ENCODE assay signal across 1 cellular context in the genomic region with DNA sequence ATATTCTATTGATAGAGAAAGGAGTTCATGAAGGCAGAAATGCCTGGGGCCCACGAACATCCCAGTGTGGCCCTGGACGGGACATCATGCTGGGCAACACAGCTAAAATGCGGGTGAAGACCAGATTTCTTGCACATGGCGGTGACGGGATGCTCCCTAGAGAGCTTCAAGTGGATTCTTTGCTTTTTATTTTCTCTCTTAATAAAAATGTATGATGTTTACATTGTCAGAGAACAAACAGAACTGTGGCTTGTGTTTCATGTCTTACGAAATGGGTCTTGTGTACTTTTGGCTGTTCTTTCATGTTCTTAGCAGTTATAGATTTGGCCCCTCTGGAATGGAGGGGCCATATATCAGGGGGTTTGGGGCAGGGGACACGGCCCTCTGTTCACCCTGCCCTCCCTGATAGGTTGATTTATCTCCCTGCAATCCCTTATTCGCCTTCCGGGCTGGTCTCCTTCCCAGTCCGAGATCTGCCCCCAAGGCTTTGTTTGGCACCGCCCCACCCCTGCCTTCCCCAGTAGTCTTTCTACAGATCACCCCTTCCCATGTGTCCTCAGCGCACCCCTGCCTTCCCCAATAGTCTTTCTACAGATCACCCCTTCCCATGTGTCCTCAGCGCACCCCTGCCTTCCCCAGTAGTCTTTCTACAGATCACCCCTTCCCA.
A peak's percentile ranks its signal among the peaks of the same experiment; 100 is the strongest.
TF ChIP-seq lines count a peak whose summit lies in the region.

No MANE protein-coding gene starts in this region.

TF ChIP-seq in HepG2, 621 proteins besides CTCF, POLR2A, EP300 and RAD21 (continued from another document and continues in another):
- TF ChIP-seq DR1 (CRISPR knock-in tag; IDR thresholded peaks at IDR 0.05), result no peak
- TF ChIP-seq ZBTB3 (CRISPR knock-in tag; IDR thresholded peaks at IDR 0.05; ENCODE audit: borderline replicate concordance, low read depth), result no peak
- no peak for TF ChIP-seq SP4 (CRISPR knock-in tag; IDR thresholded peaks at IDR 0.05)
- TF ChIP-seq ASH2L (IDR thresholded peaks at IDR 0.05; ENCODE audit: insufficient read length, low read depth, low read length), result no peak
- TF ChIP-seq, protein P1, sequence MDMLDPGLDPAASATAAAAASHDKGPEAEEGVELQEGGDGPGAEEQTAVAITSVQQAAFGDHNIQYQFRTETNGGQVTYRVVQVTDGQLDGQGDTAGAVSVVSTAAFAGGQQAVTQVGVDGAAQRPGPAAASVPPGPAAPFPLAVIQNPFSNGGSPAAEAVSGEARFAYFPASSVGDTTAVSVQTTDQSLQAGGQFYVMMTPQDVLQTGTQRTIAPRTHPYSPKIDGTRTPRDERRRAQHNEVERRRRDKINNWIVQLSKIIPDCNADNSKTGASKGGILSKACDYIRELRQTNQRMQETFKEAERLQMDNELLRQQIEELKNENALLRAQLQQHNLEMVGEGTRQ (IDR thresholded peaks at IDR 0.05; ENCODE audit: low read depth, low read length), result no peak
- TF ChIP-seq, protein P1 (CRISPR knock-in tag; IDR thresholded peaks at IDR 0.05; ENCODE audit: borderline replicate concordance), result no peak
- no peak for TF ChIP-seq ZC3H13 (CRISPR knock-in tag; IDR thresholded peaks at IDR 0.05)
- TF ChIP-seq, protein P2, sequence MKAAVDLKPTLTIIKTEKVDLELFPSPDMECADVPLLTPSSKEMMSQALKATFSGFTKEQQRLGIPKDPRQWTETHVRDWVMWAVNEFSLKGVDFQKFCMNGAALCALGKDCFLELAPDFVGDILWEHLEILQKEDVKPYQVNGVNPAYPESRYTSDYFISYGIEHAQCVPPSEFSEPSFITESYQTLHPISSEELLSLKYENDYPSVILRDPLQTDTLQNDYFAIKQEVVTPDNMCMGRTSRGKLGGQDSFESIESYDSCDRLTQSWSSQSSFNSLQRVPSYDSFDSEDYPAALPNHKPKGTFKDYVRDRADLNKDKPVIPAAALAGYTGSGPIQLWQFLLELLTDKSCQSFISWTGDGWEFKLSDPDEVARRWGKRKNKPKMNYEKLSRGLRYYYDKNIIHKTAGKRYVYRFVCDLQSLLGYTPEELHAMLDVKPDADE (CRISPR knock-in tag; IDR thresholded peaks at IDR 0.05), result no peak
- TF ChIP-seq FOXP1 (IDR thresholded peaks at IDR 0.05), result no peak
- TF ChIP-seq FOXP1 (CRISPR knock-in tag; IDR thresholded peaks at IDR 0.05), result peak; percentile 68; the same call in 1 of the 2 replicates
- peak; percentile 47; the same call in 1 of the 2 replicates for TF ChIP-seq RARA (CRISPR knock-in tag; IDR thresholded peaks at IDR 0.05)
- peak; percentile 44; the same call in 1 of the 2 replicates for TF ChIP-seq SAP130 (CRISPR knock-in tag; IDR thresholded peaks at IDR 0.05; ENCODE audit: low read depth)
- TF ChIP-seq BATF2 (CRISPR knock-in tag; IDR thresholded peaks at IDR 0.05), result no peak
- TF ChIP-seq ZNF644 (CRISPR knock-in tag; IDR thresholded peaks at IDR 0.05; ENCODE audit: low read depth), result no peak
- no peak for TF ChIP-seq SOX13 (IDR thresholded peaks at IDR 0.05)
- peak in 1 of 2 experiments; percentile 65; a peak in 1 of 4 replicates for TF ChIP-seq SOX13 (CRISPR knock-in tag; conservative IDR thresholded peaks at IDR 0.05 in 1 of 2, IDR thresholded peaks at IDR 0.05 in 1 of 2)
- no peak for TF ChIP-seq ZNF407 (CRISPR knock-in tag; IDR thresholded peaks at IDR 0.05; ENCODE audit: not compliant biosample characterization)
- TF ChIP-seq PTBP1 (IDR thresholded peaks at IDR 0.05; ENCODE audit: low read depth, low read length, poor library complexity, severe bottlenecking), result no peak
- TF ChIP-seq, protein P3, sequence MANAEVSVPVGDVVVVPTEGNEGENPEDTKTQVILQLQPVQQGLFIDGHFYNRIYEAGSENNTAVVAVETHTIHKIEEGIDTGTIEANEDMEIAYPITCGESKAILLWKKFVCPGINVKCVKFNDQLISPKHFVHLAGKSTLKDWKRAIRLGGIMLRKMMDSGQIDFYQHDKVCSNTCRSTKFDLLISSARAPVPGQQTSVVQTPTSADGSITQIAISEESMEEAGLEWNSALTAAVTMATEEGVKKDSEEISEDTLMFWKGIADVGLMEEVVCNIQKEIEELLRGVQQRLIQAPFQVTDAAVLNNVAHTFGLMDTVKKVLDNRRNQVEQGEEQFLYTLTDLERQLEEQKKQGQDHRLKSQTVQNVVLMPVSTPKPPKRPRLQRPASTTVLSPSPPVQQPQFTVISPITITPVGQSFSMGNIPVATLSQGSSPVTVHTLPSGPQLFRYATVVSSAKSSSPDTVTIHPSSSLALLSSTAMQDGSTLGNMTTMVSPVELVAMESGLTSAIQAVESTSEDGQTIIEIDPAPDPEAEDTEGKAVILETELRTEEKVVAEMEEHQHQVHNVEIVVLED (CRISPR knock-in tag; IDR thresholded peaks at IDR 0.05; ENCODE audit: borderline replicate concordance), result no peak
- no peak for TF ChIP-seq ZNF350 (CRISPR knock-in tag; IDR thresholded peaks at IDR 0.05; ENCODE audit: borderline replicate concordance, low read depth)
- TF ChIP-seq, protein P4, sequence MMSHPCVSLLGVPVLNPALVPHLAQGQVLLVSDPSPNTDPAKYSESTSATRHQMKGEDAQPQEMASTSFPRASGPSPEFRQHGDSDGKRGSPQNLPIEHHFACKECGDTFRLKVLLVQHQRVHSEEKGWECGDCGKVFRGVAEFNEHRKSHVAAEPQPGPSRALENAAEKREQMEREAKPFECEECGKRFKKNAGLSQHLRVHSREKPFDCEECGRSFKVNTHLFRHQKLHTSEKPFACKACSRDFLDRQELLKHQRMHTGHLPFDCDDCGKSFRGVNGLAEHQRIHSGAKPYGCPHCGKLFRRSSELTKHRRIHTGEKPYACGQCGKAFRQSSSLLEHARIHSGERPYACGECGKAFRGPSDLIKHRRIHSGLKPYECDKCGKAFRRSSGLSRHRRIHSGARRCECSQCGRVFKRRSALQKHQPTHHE (CRISPR knock-in tag; IDR thresholded peaks at IDR 0.05; ENCODE audit: borderline replicate concordance), result no peak
- no peak for TF ChIP-seq KLF12 (CRISPR knock-in tag; IDR thresholded peaks at IDR 0.05; ENCODE audit: borderline replicate concordance)
- no peak for TF ChIP-seq ZNF724P (CRISPR knock-in tag; IDR thresholded peaks at IDR 0.05; ENCODE audit: borderline replicate concordance)
- no peak for TF ChIP-seq NCOA5 (CRISPR knock-in tag; IDR thresholded peaks at IDR 0.05)
- no peak for TF ChIP-seq NR2C2 (CRISPR knock-in tag; IDR thresholded peaks at IDR 0.05; ENCODE audit: borderline replicate concordance)
- TF ChIP-seq MED8 (CRISPR knock-in tag; IDR thresholded peaks at IDR 0.05; ENCODE audit: insufficient replicate concordance), result no peak
- TF ChIP-seq SYNCRIP (IDR thresholded peaks at IDR 0.05; ENCODE audit: insufficient read depth, low read depth, low read length), result no peak
- no peak for TF ChIP-seq ZNF891 (CRISPR knock-in tag; IDR thresholded peaks at IDR 0.05)
- no peak for TF ChIP-seq RBM39 (IDR thresholded peaks at IDR 0.05; ENCODE audit: low read depth, low read length, poor library complexity, severe bottlenecking)
- no peak for TF ChIP-seq ZNF337 (CRISPR knock-in tag; IDR thresholded peaks at IDR 0.05; ENCODE audit: borderline replicate concordance, low read depth)
- TF ChIP-seq NFE2L1 (CRISPR knock-in tag; IDR thresholded peaks at IDR 0.05; ENCODE audit: borderline replicate concordance), result no peak
- TF ChIP-seq SNRNP70 (IDR thresholded peaks at IDR 0.05; ENCODE audit: low read depth, low read length), result no peak
- TF ChIP-seq SMYD3 (CRISPR knock-in tag; IDR thresholded peaks at IDR 0.05), result no peak
- TF ChIP-seq PHF20 (CRISPR knock-in tag; IDR thresholded peaks at IDR 0.05), result no peak
- TF ChIP-seq E2F5 (CRISPR knock-in tag; conservative IDR thresholded peaks at IDR 0.05), result no peak
- TF ChIP-seq FOXK1 (CRISPR knock-in tag; IDR thresholded peaks at IDR 0.05; ENCODE audit: borderline replicate concordance, low read depth), result peak; percentile 28; the same call in 1 of the 2 replicates
- TF ChIP-seq ZNF703 (CRISPR knock-in tag; IDR thresholded peaks at IDR 0.05; ENCODE audit: borderline replicate concordance), result no peak
- TF ChIP-seq MBNL3 (CRISPR knock-in tag; conservative IDR thresholded peaks at IDR 0.05), result no peak
- no peak for TF ChIP-seq ZBTB20 (CRISPR knock-in tag; IDR thresholded peaks at IDR 0.05; ENCODE audit: borderline replicate concordance, low read depth)
- TF ChIP-seq CSRNP2 (CRISPR knock-in tag; conservative IDR thresholded peaks at IDR 0.05; ENCODE audit: low read depth), result no peak
